Comparison of ENCODE assay signal across 18 cellular contexts in genomic region chrX:149758715-149759078, GRCh38. TPM values are rescaled to one million over a fixed set of nuclear protein-coding genes. Genes with fewer than 3 reads are reported as not detected.
"Had no signal": no experiment of that assay in that cellular context is flagged by ENCODE, and none has a peak within 500 bp of the region (broad histone marks: within the 10 kb centered on the region; RNA-seq: fewer than 3 reads in every experiment).

No MANE protein-coding gene starts in this region.

RNA-seq across cellular contexts. Expression of gene MAGEA9, which starts 23.0 kb away (rescaled TPM):
- total RNA-seq: naive thymus-derived CD8-positive, alpha-beta T cell; natural killer cell treated with Interleukin-12 subunit alpha and Interleukin-12 subunit beta and Interleukin-15 and Interleukin-18, amount 100 ng/mL, for 72 hours; neural crest cell; omental fat pad; osteocyte; pancreas; progenitor cell of endocrine pancreas; psoas muscle; renal cortical epithelial cell; right cardiac atrium; smooth muscle cell; spleen; suprapubic skin; testis; transverse colon; upper lobe of right lung; urinary bladder; uterus had no signal
- polyA plus RNA-seq: naive thymus-derived CD8-positive, alpha-beta T cell; pancreas; psoas muscle; right cardiac atrium; smooth muscle cell; spleen; urinary bladder had no signal

RNA-seq across cellular contexts. Expression of gene MAGEA11, which starts 46.8 kb away (rescaled TPM):
- total RNA-seq: naive thymus-derived CD8-positive, alpha-beta T cell; natural killer cell treated with Interleukin-12 subunit alpha and Interleukin-12 subunit beta and Interleukin-15 and Interleukin-18, amount 100 ng/mL, for 72 hours; neural crest cell; omental fat pad; osteocyte; pancreas; progenitor cell of endocrine pancreas; psoas muscle; renal cortical epithelial cell; right cardiac atrium; smooth muscle cell; spleen; transverse colon; upper lobe of right lung; urinary bladder; uterus had no signal
- polyA plus RNA-seq: naive thymus-derived CD8-positive, alpha-beta T cell; pancreas; psoas muscle; right cardiac atrium; smooth muscle cell; urinary bladder had no signal
